8 cellular contexts compared by ENCODE assay signal in the genomic region with DNA sequence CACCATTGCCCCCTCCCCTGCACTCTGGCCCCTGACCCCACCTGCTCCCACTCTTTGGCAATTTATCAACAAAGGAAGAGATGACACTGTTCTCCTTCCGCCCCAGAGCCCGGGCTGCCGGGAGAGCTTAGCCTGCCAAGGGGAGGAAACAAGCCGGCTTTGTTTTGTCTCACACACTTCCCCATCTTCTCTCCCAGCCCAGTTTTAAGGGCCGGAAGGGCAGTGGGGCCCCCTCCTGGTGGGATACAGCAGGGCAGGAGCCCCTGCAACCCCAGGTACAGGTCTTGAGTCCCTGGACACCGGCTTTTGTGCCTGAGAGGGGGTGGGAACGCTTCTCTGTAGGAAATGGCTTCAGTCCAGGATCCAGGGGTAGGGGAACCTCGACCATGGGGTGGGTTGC. TPM values are rescaled to one million over a fixed set of nuclear protein-coding genes. Genes with fewer than 3 reads are reported as not detected.
DNase-seq lines count a peak whose midpoint lies in the region; ATAC-seq, FAIRE-seq and TF ChIP-seq lines count a peak whose summit lies in the region.
"Not testable (repeated sequence)": the region's sequence is repeated elsewhere in the genome, so short reads cannot be mapped to it uniquely, and the experiment has no call there.

No MANE protein-coding gene starts in this region.

- not testable (repeated sequence) for H2BK5ac ChIP-seq in H9 (ENCODE audit: insufficient read length, low read length)

- not testable (repeated sequence) for H3K23me2 ChIP-seq in H9 (ENCODE audit: insufficient read length, low read depth, low read length, poor library complexity, severe bottlenecking)

- not testable (repeated sequence) for TF ChIP-seq CTCF in CD8-positive, alpha-beta T cell (IDR thresholded peaks at IDR 0.05); RWPE2 (IDR thresholded peaks at IDR 0.05; ENCODE audit: poor library complexity, severe bottlenecking); body of pancreas (IDR thresholded peaks at IDR 0.05); foreskin keratinocyte (conservative IDR thresholded peaks at IDR 0.05); keratinocyte (optimal IDR thresholded peaks at IDR 0.05 in 1 of 3, IDR thresholded peaks at IDR 0.05 in 1 of 3, conservative IDR thresholded peaks at IDR 0.05 in 1 of 3; ENCODE audit: extremely low read depth in 1 of 3, insufficient read depth in 2 of 3, low read length in 3 of 3)
- peak; percentile 35; the same call in 2 of the 3 replicates for TF ChIP-seq CTCF in H9 (conservative IDR thresholded peaks at IDR 0.05)

- H3K36me3 ChIP-seq in CD8-positive, alpha-beta T cell (ENCODE audit: insufficient read depth, low read length); body of pancreas (replicated peaks in 1 of 2; ENCODE audit: insufficient read depth in 1 of 2, low read depth in 2 of 2); keratinocyte (ENCODE audit: control insufficient read depth in 2 of 2, extremely low read depth in 1 of 2, insufficient read depth in 2 of 2, low read length in 2 of 2); naive thymus-derived CD4-positive, alpha-beta T cell (ENCODE audit: control insufficient read depth in 2 of 3, insufficient read depth in 3 of 3, low read length in 3 of 3): not testable (repeated sequence)
- H3K36me3 ChIP-seq in RWPE2 (ENCODE audit: low read depth): peaks cover 14% of the 10 kb centered on the region

- not testable (repeated sequence) for H3K79me2 ChIP-seq in H9 (ENCODE audit: insufficient read depth, low read length)
- peaks cover 21% of the 10 kb centered on the region for H3K79me2 ChIP-seq in keratinocyte (ENCODE audit: control insufficient read depth, insufficient read depth, low read length)

- not testable (repeated sequence) for H3K18ac ChIP-seq in H9 (ENCODE audit: insufficient read length, low read depth, low read length)

- POLR2A ChIA-PET in CD8-positive, alpha-beta T cell (lab: Charles Lee); naive thymus-derived CD4-positive, alpha-beta T cell (lab: Charles Lee): not testable (repeated sequence)

- intact Hi-C loops in CD8-positive, alpha-beta T cell (cut with DNase I, micrococcal nuclease); body of pancreas (cut with DNase I): not testable (repeated sequence)
- intact Hi-C loops in naive thymus-derived CD4-positive, alpha-beta T cell (cut with micrococcal nuclease): loop anchor here in 1 of 2 donors (5.0 kb wide), 1 partner anchor 839 kb away; a partner anchor contains a TSS

- not testable (repeated sequence) for H3K23ac ChIP-seq in H9 (ENCODE audit: insufficient read length, low read depth, low read length)

- not testable (repeated sequence) for H4K5ac ChIP-seq in H9 (ENCODE audit: insufficient read length, low read depth, low read length)

- dilution Hi-C loops in keratinocyte (cut with MboI; ENCODE audit: extremely low pct_ligation_motif_present, low sequenced_read_pairs): not testable (repeated sequence)

- H2AFZ ChIP-seq in H9 (ENCODE audit: low read length); keratinocyte (ENCODE audit: control insufficient read depth, low read length): not testable (repeated sequence)

- H4K91ac ChIP-seq in H9 (ENCODE audit: insufficient read length, low read depth, low read length): not testable (repeated sequence)

- not testable (repeated sequence) for DNase-seq in CD8-positive, alpha-beta T cell; H9; RWPE2 (ENCODE audit: low spot score); body of pancreas; foreskin keratinocyte; keratinocyte (ENCODE audit: low read depth, low spot score); naive thymus-derived CD4-positive, alpha-beta T cell; stimulated activated naive B cell treated with anti-CD40 and anti-IgM and Interleukin-4, amounts not matched to agents 10 μg/mL and 1 μg/mL and 100 μg/mL, for 72 hours

- WGBS in H9 (ENCODE audit: extremely low coverage, insufficient read length, low lambda C conversion rate): no CpG with 5 or more reads among the region's 8 CpGs
- 17 to 60% methylated on average over 1 to 2 of the region's 8 CpGs for WGBS in body of pancreas, 2 donors

- H3K27me3 Mint-ChIP-seq in CD8-positive, alpha-beta T cell (ENCODE audit: low read depth); H9 (ENCODE audit: low read depth); stimulated activated naive B cell treated with anti-CD40 and anti-IgM and Interleukin-4, amounts not matched to agents 10 μg/mL and 1 μg/mL and 100 μg/mL, for 72 hours: not testable (repeated sequence)
- H3K27me3 Mint-ChIP-seq in naive thymus-derived CD4-positive, alpha-beta T cell: peaks cover 0 to 13% (median 0%) of the 10 kb centered on the region in 5 donors

- not testable (repeated sequence) for H3K4ac ChIP-seq in H9 (ENCODE audit: low read depth, low read length)

- H3T11ph ChIP-seq in H9 (ENCODE audit: low read length): not testable (repeated sequence)

- H4K20me1 ChIP-seq in H9 (ENCODE audit: control insufficient read depth, insufficient read depth, insufficient read length); keratinocyte (ENCODE audit: control insufficient read depth, extremely low read depth, insufficient read depth, low read length): not testable (repeated sequence)

- CTCF ChIA-PET in CD8-positive, alpha-beta T cell (lab: Charles Lee); naive thymus-derived CD4-positive, alpha-beta T cell (lab: Charles Lee): not testable (repeated sequence)

- not testable (repeated sequence) for H2BK20ac ChIP-seq in H9 (ENCODE audit: low read depth, low read length, poor library complexity, severe bottlenecking)

- H3K79me1 ChIP-seq in H9 (ENCODE audit: insufficient read depth, low read depth, low read length, poor library complexity, severe bottlenecking): not testable (repeated sequence)

- not testable (repeated sequence) for H4K8ac ChIP-seq in H9 (replicated peaks; ENCODE audit: insufficient read length, low read depth, low read length)

- not testable (repeated sequence) for H3K9me3 ChIP-seq in CD8-positive, alpha-beta T cell (ENCODE audit: low read length); H9 (ENCODE audit: control insufficient read depth, low read depth, low read length); RWPE2 (ENCODE audit: severe bottlenecking); body of pancreas; keratinocyte (ENCODE audit: control insufficient read depth, low read depth, low read length); naive thymus-derived CD4-positive, alpha-beta T cell (ENCODE audit: control insufficient read depth in 2 of 3, low read length in 3 of 3)

- ATAC-seq in CD8-positive, alpha-beta T cell: peak; percentile 59
- peak; percentile 6; the same call in 2 of the 3 replicates for ATAC-seq in RWPE2 (ENCODE audit: low read depth)
- ATAC-seq in body of pancreas: peak; percentile 69
- peak; percentile 49 for ATAC-seq in foreskin keratinocyte
- ATAC-seq in naive thymus-derived CD4-positive, alpha-beta T cell: peak; percentile 66
- peak; percentile 16 to 27 for ATAC-seq in stimulated activated naive B cell treated with anti-CD40 and anti-IgM and Interleukin-4, amounts not matched to agents 10 μg/mL and 1 μg/mL and 100 μg/mL, for 72 hours (replicated peaks)

- H3K14ac ChIP-seq in H9 (ENCODE audit: insufficient read depth, low read length): not testable (repeated sequence)

- H2BK15ac ChIP-seq in H9 (ENCODE audit: low read depth, low read length): not testable (repeated sequence)

- H3K56ac ChIP-seq in H9 (ENCODE audit: insufficient read length, low read depth, low read length): not testable (repeated sequence)

- not testable (repeated sequence) for TF ChIP-seq POLR2A in body of pancreas (IDR thresholded peaks at IDR 0.05)

- not testable (repeated sequence) for H3K4me1 ChIP-seq in CD8-positive, alpha-beta T cell (ENCODE audit: insufficient read depth, low read length); H9 (ENCODE audit: insufficient read depth, low read length); RWPE2 (ENCODE audit: insufficient read depth, poor library complexity, severe bottlenecking); foreskin keratinocyte; keratinocyte (ENCODE audit: control insufficient read depth, extremely low read depth, insufficient read depth, low read length); naive thymus-derived CD4-positive, alpha-beta T cell (ENCODE audit: control insufficient read depth in 2 of 2, insufficient read depth in 2 of 2, low read length in 2 of 2)
- H3K4me1 ChIP-seq in body of pancreas: peaks cover 18% of the 10 kb centered on the region

- not testable (repeated sequence) for H3K27me3 ChIP-seq in CD8-positive, alpha-beta T cell (ENCODE audit: insufficient read depth, low read length); H9 (ENCODE audit: insufficient read depth, low read length); RWPE2 (ENCODE audit: insufficient read depth, poor library complexity, severe bottlenecking); body of pancreas; foreskin keratinocyte; keratinocyte (ENCODE audit: control insufficient read depth, extremely low read depth, insufficient read depth, low read length); naive thymus-derived CD4-positive, alpha-beta T cell (ENCODE audit: control insufficient read depth in 2 of 2, insufficient read depth in 2 of 2, low read length in 2 of 2)

- H2BK12ac ChIP-seq in H9 (ENCODE audit: insufficient read length, low read depth, low read length): not testable (repeated sequence)

- H3K36me3 Mint-ChIP-seq in CD8-positive, alpha-beta T cell; naive thymus-derived CD4-positive, alpha-beta T cell; stimulated activated naive B cell treated with anti-CD40 and anti-IgM and Interleukin-4, amounts not matched to agents 10 μg/mL and 1 μg/mL and 100 μg/mL, for 72 hours: not testable (repeated sequence)
- peaks cover 6 to 10% (median 7%) of the 10 kb centered on the region in 3 experiments; a peak in 6 of 7 replicates for H3K36me3 Mint-ChIP-seq in H9 (ENCODE audit: insufficient read depth in 1 of 3, low read depth in 3 of 3)

- H3K4me3 Mint-ChIP-seq in CD8-positive, alpha-beta T cell; H9; naive thymus-derived CD4-positive, alpha-beta T cell; stimulated activated naive B cell treated with anti-CD40 and anti-IgM and Interleukin-4, amounts not matched to agents 10 μg/mL and 1 μg/mL and 100 μg/mL, for 72 hours: not testable (repeated sequence)

- H3K4me3 ChIP-seq in CD8-positive, alpha-beta T cell (ENCODE audit: low read depth, low read length); RWPE2 (ENCODE audit: severe bottlenecking); body of pancreas; keratinocyte (ENCODE audit: control insufficient read depth in 2 of 3, extremely low read depth in 1 of 3, insufficient read depth in 2 of 3, low read depth in 1 of 3, low read length in 3 of 3); naive thymus-derived CD4-positive, alpha-beta T cell (ENCODE audit: low read length): not testable (repeated sequence)

- FAIRE-seq in keratinocyte (lab: Jason Lieb, UNC): peak; percentile 36

- not testable (repeated sequence) for H2AK5ac ChIP-seq in H9 (ENCODE audit: insufficient read length, low read length)

- not testable (repeated sequence) for H3K9me1 ChIP-seq in keratinocyte (ENCODE audit: control insufficient read depth, extremely low read depth, insufficient read depth, low read length)

- H3K4me2 ChIP-seq in H9 (ENCODE audit: insufficient read depth, insufficient read length, low read length); keratinocyte (ENCODE audit: control insufficient read depth, extremely low read depth, insufficient read depth, low read depth, low read length): not testable (repeated sequence)

- not testable (repeated sequence) for H3K27ac Mint-ChIP-seq in CD8-positive, alpha-beta T cell; H9; naive thymus-derived CD4-positive, alpha-beta T cell; stimulated activated naive B cell treated with anti-CD40 and anti-IgM and Interleukin-4, amounts not matched to agents 10 μg/mL and 1 μg/mL and 100 μg/mL, for 72 hours

- not testable (repeated sequence) for H3K9ac ChIP-seq in H9 (ENCODE audit: extremely low read depth, insufficient read length, low read length); keratinocyte (ENCODE audit: control insufficient read depth, extremely low read depth, insufficient read depth, low read length)

- H3K27ac ChIP-seq in CD8-positive, alpha-beta T cell (ENCODE audit: low read depth, low read length); H9 (ENCODE audit: insufficient read length, low read depth, low read length); RWPE2 (ENCODE audit: poor library complexity, severe bottlenecking); body of pancreas; foreskin keratinocyte; keratinocyte (ENCODE audit: control insufficient read depth, insufficient read depth, low read length); naive thymus-derived CD4-positive, alpha-beta T cell (ENCODE audit: low read depth, low read length): not testable (repeated sequence)

- not testable (repeated sequence) for H3K9me3 Mint-ChIP-seq in CD8-positive, alpha-beta T cell; H9; naive thymus-derived CD4-positive, alpha-beta T cell; stimulated activated naive B cell treated with anti-CD40 and anti-IgM and Interleukin-4, amounts not matched to agents 10 μg/mL and 1 μg/mL and 100 μg/mL, for 72 hours

- H2BK120ac ChIP-seq in H9 (ENCODE audit: low read depth, low read length, poor library complexity, severe bottlenecking): not testable (repeated sequence)

- peaks cover 11% of the 10 kb centered on the region for H3K4me1 Mint-ChIP-seq in CD8-positive, alpha-beta T cell (ENCODE audit: low read depth)
- H3K4me1 Mint-ChIP-seq in H9: peaks cover 10 to 15% of the 10 kb centered on the region in 2 experiments
- peaks cover 13 to 29% (median 22%) of the 10 kb centered on the region in 7 donors for H3K4me1 Mint-ChIP-seq in naive thymus-derived CD4-positive, alpha-beta T cell
- peaks cover 9 to 28% of the 10 kb centered on the region in 2 donors for H3K4me1 Mint-ChIP-seq in stimulated activated naive B cell treated with anti-CD40 and anti-IgM and Interleukin-4, amounts not matched to agents 10 μg/mL and 1 μg/mL and 100 μg/mL, for 72 hours

RNA-seq across cellular contexts. Expression of a gene that starts 2.1 kb away (rescaled TPM):
- total RNA-seq in CD8-positive, alpha-beta T cell: 1 to 10 TPM in 1 of 2 experiments, under 1 TPM in 1; 0.52 to 1.3 TPM
- total RNA-seq in H9 (2021): 16.6 and 17.2 TPM in 2 replicates
- under 1 TPM in 1 of 2 donors, not detected in 1; 0.26 TPM for total RNA-seq in body of pancreas
- total RNA-seq in foreskin keratinocyte: 28.8 and 37.1 TPM in 2 replicates
- polyA plus RNA-seq in foreskin keratinocyte: 11.4 and 16.7 TPM in 2 replicates
- 2.9 to 18.0 TPM (median 12.5 TPM) in 3 replicates for polyA plus RNA-seq in keratinocyte
- polyA plus RNA-seq in keratinocyte (2011; ENCODE audit: low read depth): 0.87 TPM
- 3.4 and 5.7 TPM in 2 replicates for polyA plus RNA-seq in keratinocyte (2011; cell fraction: cytosol; rRNA removed)
- 3.4 and 4.2 TPM in 2 replicates for polyA plus RNA-seq in keratinocyte (2011; cell fraction: nucleus; rRNA removed)
- 0.32 and 11.1 TPM in 2 replicates for polyA plus RNA-seq in keratinocyte (2012; ENCODE audit: low replicate concordance)
- 7.1 to 15.5 TPM (median 11.2 TPM) in 3 replicates for polyA minus RNA-seq in keratinocyte
- 4.6 TPM for polyA minus RNA-seq in keratinocyte (2011; cell fraction: cytosol; rRNA and poly(A)+ RNA removed)
- 3.2 and 4.0 TPM in 2 replicates for polyA minus RNA-seq in keratinocyte (2011; cell fraction: nucleus; rRNA and poly(A)+ RNA removed)
- 10 to 100 TPM in 1 of 5 experiments, 1 to 10 TPM in 2, under 1 TPM in 2; 0.32 to 37.8 (median 1.1) TPM for total RNA-seq in naive thymus-derived CD4-positive, alpha-beta T cell
- under 1 TPM in 1 of 2 donors, not detected in 1; 0.07 TPM for polyA plus RNA-seq in naive thymus-derived CD4-positive, alpha-beta T cell

Comparison
In these comparisons a context has a peak if more than half of its experiments do, and no peak if none do; other contexts are left out.
1. ATAC-seq: peak in every context shown above with its lines; median percentile 69 in body of pancreas; 66 in naive thymus-derived CD4-positive, alpha-beta T cell; 59 in CD8-positive, alpha-beta T cell; 49 in foreskin keratinocyte; 22 in stimulated activated naive B cell treated with anti-CD40 and anti-IgM and Interleukin-4, amounts not matched to agents 10 μg/mL and 1 μg/mL and 100 μg/mL, for 72 hours; 6 in RWPE2.